ENCODE assay signal across 15 cellular contexts in the genomic region with DNA sequence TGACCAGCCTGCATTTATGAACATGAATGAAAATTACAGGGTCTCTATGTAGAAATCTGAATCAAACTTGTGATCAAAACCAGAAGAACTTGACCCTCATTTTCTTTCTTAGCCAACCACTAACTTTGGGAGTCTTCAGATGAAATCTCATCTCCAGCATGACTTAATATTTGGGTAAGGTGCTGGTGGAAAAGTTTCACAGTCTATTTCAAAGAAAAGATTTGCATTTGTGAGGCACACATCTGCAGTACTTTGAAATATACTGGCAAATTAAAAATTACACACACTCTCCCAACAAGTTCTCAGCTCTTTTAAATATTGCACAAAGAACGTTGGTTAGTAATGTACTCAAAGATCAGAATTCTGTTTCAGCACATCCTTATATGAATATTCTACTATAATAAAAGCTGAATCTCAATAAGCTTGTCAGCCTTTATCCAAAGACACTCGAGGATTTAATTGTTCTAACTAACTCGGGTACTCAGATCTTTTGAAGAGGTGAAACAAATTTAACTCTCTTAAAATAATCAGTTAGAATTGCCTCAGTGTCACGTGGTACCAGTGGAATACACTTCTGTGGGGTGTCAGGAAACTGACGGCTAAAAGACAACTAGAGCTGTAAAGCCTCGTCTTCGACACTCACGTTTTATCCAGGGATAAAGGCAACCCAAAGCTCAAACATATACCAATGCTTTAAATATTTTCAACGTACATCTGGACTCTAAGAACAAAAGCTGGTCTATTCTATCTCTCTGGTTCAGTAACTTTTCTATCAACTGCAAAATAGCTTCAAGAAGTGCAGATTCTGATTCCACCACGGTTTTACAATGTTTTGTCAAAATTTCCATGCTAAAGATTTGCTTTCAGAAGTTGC. TPM values are rescaled to one million over a fixed set of nuclear protein-coding genes. Genes with fewer than 3 reads are reported as not detected.
DNase-seq lines count a peak whose midpoint lies in the region; ATAC-seq and TF ChIP-seq lines count a peak whose summit lies in the region.
"Had no signal": no experiment of that assay in that cellular context is flagged by ENCODE, and none has a peak within 500 bp of the region (broad histone marks: within the 10 kb centered on the region; RNA-seq: fewer than 3 reads in every experiment).

No MANE protein-coding gene starts in this region.

- H3K36me3 ChIP-seq in Loucy (ENCODE audit: insufficient read depth, low read length) (no peaks in the 10 kb centered on the region), neutrophil (no peaks in the 10 kb centered on the region)
- H3K36me3 ChIP-seq: tibial artery had no signal

- H3K4me3 Mint-ChIP-seq in activated CD4-positive, alpha-beta T cell treated with anti-CD3 and anti-CD28 coated beads, Interleukin-2, amount 10 ng/mL, durations not matched to agents 24 days and 14 days = peak overlapping the region; percentile 78
- peak overlapping the region; percentile 84 for H3K4me3 Mint-ChIP-seq in activated T-helper 1 cell treated with anti-CD3 and anti-CD28 coated beads, Interleukin-12 subunit alpha, Interleukin-12 subunit beta, Interleukin-2, Interleukin-4 antibody, amounts not matched to agents 30 ng/mL and 10 ng/mL and 1 ng/mL, durations not matched to agents 14 hours and 24 hours and 36 hours
- no peak overlapping the region for H3K4me3 Mint-ChIP-seq in progenitor cell of endocrine pancreas (ENCODE audit: low read depth)
- H3K4me3 Mint-ChIP-seq: mesothelial cell of epicardium had no signal

- H3K36me3 Mint-ChIP-seq in activated CD4-positive, alpha-beta T cell treated with anti-CD3 and anti-CD28 coated beads, Interleukin-2, amount 10 ng/mL, durations not matched to agents 24 days and 14 days (ENCODE audit: low read depth) = peaks cover 42% of the 10 kb centered on the region
- H3K36me3 Mint-ChIP-seq in activated T-helper 1 cell treated with anti-CD3 and anti-CD28 coated beads, Interleukin-12 subunit alpha, Interleukin-12 subunit beta, Interleukin-2, Interleukin-4 antibody, amounts not matched to agents 30 ng/mL and 10 ng/mL and 1 ng/mL, durations not matched to agents 14 hours and 24 hours and 36 hours (ENCODE audit: low read depth) = peaks cover 40% of the 10 kb centered on the region
- no peaks in the 10 kb centered on the region for H3K36me3 Mint-ChIP-seq in progenitor cell of endocrine pancreas (ENCODE audit: insufficient read depth)
- H3K36me3 Mint-ChIP-seq: mesothelial cell of epicardium had no signal

- H3K27me3 Mint-ChIP-seq in activated CD4-positive, alpha-beta T cell treated with anti-CD3 and anti-CD28 coated beads, Interleukin-2, amount 10 ng/mL, durations not matched to agents 24 days and 14 days = no peaks in the 10 kb centered on the region
- no peaks in the 10 kb centered on the region for H3K27me3 Mint-ChIP-seq in activated T-helper 1 cell treated with anti-CD3 and anti-CD28 coated beads, Interleukin-12 subunit alpha, Interleukin-12 subunit beta, Interleukin-2, Interleukin-4 antibody, amounts not matched to agents 30 ng/mL and 10 ng/mL and 1 ng/mL, durations not matched to agents 14 hours and 24 hours and 36 hours (ENCODE audit: insufficient read depth)
- H3K27me3 Mint-ChIP-seq in progenitor cell of endocrine pancreas = no peaks in the 10 kb centered on the region

- peak overlapping the region; percentile 95 for H3K27ac Mint-ChIP-seq in activated CD4-positive, alpha-beta T cell treated with anti-CD3 and anti-CD28 coated beads, Interleukin-2, amount 10 ng/mL, durations not matched to agents 24 days and 14 days
- peak overlapping the region; percentile 95 for H3K27ac Mint-ChIP-seq in activated T-helper 1 cell treated with anti-CD3 and anti-CD28 coated beads, Interleukin-12 subunit alpha, Interleukin-12 subunit beta, Interleukin-2, Interleukin-4 antibody, amounts not matched to agents 30 ng/mL and 10 ng/mL and 1 ng/mL, durations not matched to agents 14 hours and 24 hours and 36 hours
- H3K27ac Mint-ChIP-seq in progenitor cell of endocrine pancreas = no peak overlapping the region
- H3K27ac Mint-ChIP-seq: mesothelial cell of epicardium had no signal

- peak overlapping the region; percentile 66 for H3K27ac ChIP-seq in neutrophil
- H3K27ac ChIP-seq: A549, tibial artery had no signal

- H2AFZ ChIP-seq in Loucy (ENCODE audit: low read length) = no peak overlapping the region

- no peak for ATAC-seq in GM21717 (IDR thresholded peaks at IDR 0.05; ENCODE audit: unreplicated experiment)
- ATAC-seq: A549 had no signal

- H3K4me3 ChIP-seq in Loucy (ENCODE audit: low read length, poor library complexity, severe bottlenecking) = peak overlapping the region; percentile 51
- peak overlapping the region in 1 of 2 experiments; percentile 8 for H3K4me3 ChIP-seq in neutrophil (ENCODE audit: low read depth in 1 of 2, low read length in 1 of 2)
- H3K4me3 ChIP-seq: A549, tibial artery had no signal

- H4K20me1 ChIP-seq in Loucy (ENCODE audit: insufficient read depth, low read length, poor library complexity, severe bottlenecking) = peaks cover 13% of the 10 kb centered on the region

- no peaks in the 10 kb centered on the region for H3K9me2 ChIP-seq in Loucy (replicated peaks; ENCODE audit: low read depth, low read length)

- intact Hi-C loops in activated CD4-positive, alpha-beta T cell treated with anti-CD3 and anti-CD28 coated beads, Interleukin-2, amount 10 ng/mL, durations not matched to agents 24 days and 14 days (cut with micrococcal nuclease) = loop anchor here (1.0 to 5.0 kb wide), 6 partner anchors 21 to 300 kb away; a partner anchor contains a TSS
- intact Hi-C loops in activated T-helper 1 cell treated with anti-CD3 and anti-CD28 coated beads, Interleukin-12 subunit alpha, Interleukin-12 subunit beta, Interleukin-2, Interleukin-4 antibody, amounts not matched to agents 30 ng/mL and 10 ng/mL and 1 ng/mL, durations not matched to agents 14 hours and 24 hours and 36 hours (cut with micrococcal nuclease) = loop anchor here (1.0 to 10.0 kb wide), 13 partner anchors 19 to 1208 kb away; a partner anchor contains a TSS

- no peaks in the 10 kb centered on the region for H3K9me3 Mint-ChIP-seq in activated CD4-positive, alpha-beta T cell treated with anti-CD3 and anti-CD28 coated beads, Interleukin-2, amount 10 ng/mL, durations not matched to agents 24 days and 14 days
- no peaks in the 10 kb centered on the region for H3K9me3 Mint-ChIP-seq in activated T-helper 1 cell treated with anti-CD3 and anti-CD28 coated beads, Interleukin-12 subunit alpha, Interleukin-12 subunit beta, Interleukin-2, Interleukin-4 antibody, amounts not matched to agents 30 ng/mL and 10 ng/mL and 1 ng/mL, durations not matched to agents 14 hours and 24 hours and 36 hours
- no peaks in the 10 kb centered on the region for H3K9me3 Mint-ChIP-seq in progenitor cell of endocrine pancreas (ENCODE audit: low read depth)
- H3K9me3 Mint-ChIP-seq: mesothelial cell of epicardium had no signal

- DNase-seq in activated CD4-positive, alpha-beta T cell treated with anti-CD3 and anti-CD28 coated beads, Interleukin-2, amount 10 ng/mL, durations not matched to agents 24 days and 14 days = no peak
- no peak for DNase-seq in activated CD4-positive, alpha-beta T cell treated with anti-CD3 and anti-CD28 coated beads, Interleukin-2, amount 50 U/mL, for 48 hours
- DNase-seq in activated T-helper 1 cell treated with anti-CD3 and anti-CD28 coated beads, Interleukin-12 subunit alpha, Interleukin-12 subunit beta, Interleukin-2, Interleukin-4 antibody, amounts not matched to agents 30 ng/mL and 10 ng/mL and 1 ng/mL, durations not matched to agents 14 hours and 24 hours and 36 hours (ENCODE audit: low spot score) = no peak
- no peak for DNase-seq in SW480 (ENCODE audit: low spot score)
- no peak for DNase-seq in progenitor cell of endocrine pancreas (ENCODE audit: low spot score, unreplicated experiment)
- DNase-seq: NCI-H1417 treated with DMSO at 0.1 percent for 48 hours, tibial artery had no signal

- peak overlapping the region; percentile 68 for H3K4me2 ChIP-seq in Loucy (ENCODE audit: low read depth, low read length, poor library complexity, severe bottlenecking)
- H3K4me2 ChIP-seq: A549 had no signal

- TF ChIP-seq CTCF in Loucy (conservative IDR thresholded peaks at IDR 0.05; ENCODE audit: low read length) (no peak), neutrophil (IDR thresholded peaks at IDR 0.05) (no peak), progenitor cell of endocrine pancreas (IDR thresholded peaks at IDR 0.05; ENCODE audit: unreplicated experiment) (no peak)

- H3K4me1 ChIP-seq in Loucy (ENCODE audit: insufficient read depth, low read length, poor library complexity, severe bottlenecking) = peaks cover 57% of the 10 kb centered on the region
- peaks cover 78 to 89% of the 10 kb centered on the region in 2 experiments for H3K4me1 ChIP-seq in neutrophil (ENCODE audit: control insufficient read depth in 1 of 2, insufficient read depth in 1 of 2, low read depth in 1 of 2, low read length in 1 of 2)
- H3K4me1 ChIP-seq: A549 had no signal

- peak overlapping the region; percentile 57 for H3K9ac ChIP-seq in Loucy (ENCODE audit: low read depth, low read length, poor library complexity, severe bottlenecking)

- H3K9me3 ChIP-seq in Loucy (ENCODE audit: insufficient read depth, low read depth, low read length) (no peaks in the 10 kb centered on the region), neutrophil (no peaks in the 10 kb centered on the region)
- H3K9me3 ChIP-seq: A549, tibial artery had no signal

- H3F3A ChIP-seq in Loucy (ENCODE audit: low read depth) = no peaks in the 10 kb centered on the region; the same call in 1 of the 2 replicates

- H3K27me3 ChIP-seq in Loucy (ENCODE audit: insufficient read depth, low read length, poor library complexity, severe bottlenecking) (no peaks in the 10 kb centered on the region), neutrophil (no peaks in the 10 kb centered on the region)
- H3K27me3 ChIP-seq: tibial artery had no signal

- H3K4me1 Mint-ChIP-seq in activated CD4-positive, alpha-beta T cell treated with anti-CD3 and anti-CD28 coated beads, Interleukin-2, amount 10 ng/mL, durations not matched to agents 24 days and 14 days = peaks cover 60% of the 10 kb centered on the region
- H3K4me1 Mint-ChIP-seq in activated T-helper 1 cell treated with anti-CD3 and anti-CD28 coated beads, Interleukin-12 subunit alpha, Interleukin-12 subunit beta, Interleukin-2, Interleukin-4 antibody, amounts not matched to agents 30 ng/mL and 10 ng/mL and 1 ng/mL, durations not matched to agents 14 hours and 24 hours and 36 hours (ENCODE audit: low read depth) = peaks cover 75% of the 10 kb centered on the region
- H3K4me1 Mint-ChIP-seq in progenitor cell of endocrine pancreas (ENCODE audit: low read depth) = no peaks in the 10 kb centered on the region

- peaks cover 96% of the 10 kb centered on the region for H3K79me2 ChIP-seq in Loucy (ENCODE audit: insufficient read depth, low read length)

RNA-seq across cellular contexts. Expression of a gene that starts 19.1 kb away (rescaled TPM):
- total RNA-seq in activated CD4-positive, alpha-beta T cell treated with anti-CD3 and anti-CD28 coated beads, Interleukin-2, amount 10 ng/mL, durations not matched to agents 24 days and 14 days = 86.4 and 92.7 TPM in 2 replicates
- 115 and 119 TPM in 2 replicates for total RNA-seq in activated T-helper 1 cell treated with anti-CD3 and anti-CD28 coated beads, Interleukin-12 subunit alpha, Interleukin-12 subunit beta, Interleukin-2, Interleukin-4 antibody, amounts not matched to agents 30 ng/mL and 10 ng/mL and 1 ng/mL, durations not matched to agents 14 hours and 24 hours and 36 hours
- total RNA-seq in progenitor cell of endocrine pancreas = not detected in 2 replicates
- total RNA-seq: Daoy, epithelial cell of proximal tubule, renal cortical epithelial cell had no signal

Comparison
In these comparisons a context has a peak if more than half of its experiments do, and no peak if none do; other contexts are left out.
1. RNA of a gene that starts 19.1 kb away (total RNA-seq): 115 to 119 TPM in activated T-helper 1 cell treated with anti-CD3 and anti-CD28 coated beads, Interleukin-12 subunit alpha, Interleukin-12 subunit beta, Interleukin-2, Interleukin-4 antibody, amounts not matched to agents 30 ng/mL and 10 ng/mL and 1 ng/mL, durations not matched to agents 14 hours and 24 hours and 36 hours and 86.4 to 92.7 TPM in activated CD4-positive, alpha-beta T cell treated with anti-CD3 and anti-CD28 coated beads, Interleukin-2, amount 10 ng/mL, durations not matched to agents 24 days and 14 days; not detected in progenitor cell of endocrine pancreas; every median in the first group is over 10 times any median in the second.